21 cellular contexts compared by ENCODE assay signal in the genomic region with DNA sequence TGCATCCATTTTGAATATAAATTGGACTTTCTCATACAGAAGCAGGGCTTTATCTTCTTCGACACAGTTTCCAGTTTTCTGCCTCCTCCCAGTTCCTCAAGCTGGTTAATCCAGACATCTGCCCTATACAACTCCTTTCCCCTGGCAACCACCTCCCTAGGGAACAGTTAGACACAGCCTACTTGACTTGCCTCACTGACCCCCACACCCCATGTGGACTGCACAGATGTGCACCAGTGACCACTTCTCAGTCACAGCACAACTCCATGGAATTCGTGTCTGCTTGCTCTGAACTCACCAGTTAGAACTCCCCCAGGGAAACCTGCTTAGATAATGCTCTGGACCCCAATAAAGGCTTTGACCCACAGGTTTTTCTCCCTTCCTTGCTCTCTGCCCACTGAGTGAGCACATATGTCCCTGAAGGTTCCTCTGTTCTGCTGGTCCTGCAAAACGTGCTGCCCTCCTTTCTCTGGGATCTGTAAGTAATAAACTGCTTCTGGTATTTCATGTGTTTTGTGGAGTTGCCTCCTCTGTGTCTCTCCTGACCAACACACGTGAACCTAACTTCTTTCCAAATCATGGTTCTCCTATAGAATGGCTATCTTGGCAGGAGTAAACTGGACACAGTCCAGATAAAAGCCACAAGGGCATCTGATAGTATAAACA.
"Had no signal": no experiment of that assay in that cellular context is flagged by ENCODE, and none has a peak within 500 bp of the region (broad histone marks: within the 10 kb centered on the region; RNA-seq: fewer than 3 reads in every experiment).

No MANE protein-coding gene starts in this region.

- H3K4me3 ChIP-seq: adrenal gland had no signal

- H3K36me3 ChIP-seq: adrenal gland had no signal

- ATAC-seq: activated CD8-positive, alpha-beta T cell treated with anti-CD3 and anti-CD28 coated beads, Interleukin-2, amount 10 ng/mL, durations not matched to agents 7 days and 5 days; PC-3; WTC11 had no signal

- H3K27ac ChIP-seq: adrenal gland had no signal

- H3K9me3 ChIP-seq: adrenal gland had no signal

- H3K4me1 ChIP-seq: adrenal gland had no signal

- DNase-seq: activated CD4-positive, alpha-beta T cell treated with anti-CD3 and anti-CD28 coated beads for 48 hours; activated CD4-positive, alpha-beta T cell treated with anti-CD3 and anti-CD28 coated beads, Interleukin-2, amount 50 U/mL, for 4 hours; activated CD4-positive, CD25-positive, alpha-beta regulatory T cell treated with anti-CD3 and anti-CD28 coated beads, Interleukin-2, amount 50 U/mL, for 72 hours; activated CD8-positive, alpha-beta memory T cell treated with anti-CD3 and anti-CD28 coated beads, Interleukin-2, amount 50 U/mL, for 48 hours; activated CD8-positive, alpha-beta T cell treated with anti-CD3 and anti-CD28 coated beads, Interleukin-2, amount 10 ng/mL, durations not matched to agents 7 days and 5 days; activated naive CD4-positive, alpha-beta T cell treated with anti-CD3 and anti-CD28 coated beads, Interleukin-2, amount 50 U/mL, for 16 hours; activated naive CD8-positive, alpha-beta T cell treated with anti-CD3 and anti-CD28 coated beads, Interleukin-2, amount 10 ng/mL, durations not matched to agents 7 days and 5 days; activated T-cell treated with anti-CD3 and anti-CD28 coated beads, Interleukin-2, amount 50 U/mL, for 1 hour; adrenal gland; anterior cingulate cortex; KG1; MM.1S; NCI-H1105; NCI-H1436; NCI-H187 treated with DMSO at 0.1 percent for 48 hours; NCI-H2081 treated with DMSO at 0.1 percent for 48 hours; NCI-H446; NCI-H524 treated with DMSO at 0.1 percent for 48 hours; PC-3; SHP77 treated with DMSO at 0.1 percent for 48 hours had no signal

- H3K27me3 ChIP-seq: adrenal gland had no signal
